11 cellular contexts compared by ENCODE assay signal in genomic region chr10:13877154-13877909, GRCh38.
A peak's percentile ranks its signal among the peaks of the same experiment; 100 is the strongest.
DNase-seq lines count a peak whose midpoint lies in the region; ATAC-seq and TF ChIP-seq lines count a peak whose summit lies in the region.
"Had no signal": no experiment of that assay in that cellular context is flagged by ENCODE, and none has a peak within 500 bp of the region (broad histone marks: within the 10 kb centered on the region; RNA-seq: fewer than 3 reads in every experiment).

No MANE protein-coding gene starts in this region.

- no peaks in the 10 kb centered on the region for H3K79me2 ChIP-seq in smooth muscle cell (ENCODE audit: low read depth)

- no peaks in the 10 kb centered on the region for H4K20me1 ChIP-seq in smooth muscle cell (ENCODE audit: low read depth)

- peaks cover 55% of the 10 kb centered on the region for H3K4me1 Mint-ChIP-seq in chondrocyte (ENCODE audit: low read depth)
- no peaks in the 10 kb centered on the region for H3K4me1 Mint-ChIP-seq in activated CD8-positive, alpha-beta memory T cell treated with anti-CD3 and anti-CD28 coated beads, Interleukin-2, amount 10 ng/mL, durations not matched to agents 7 days and 5 days

- CTCF ChIA-PET in activated CD8-positive, alpha-beta memory T cell treated with anti-CD3 and anti-CD28 coated beads, Interleukin-2, amount 10 ng/mL, durations not matched to agents 7 days and 5 days (lab: Charles Lee) = no interaction called here

- DNase-seq in chondrocyte (ENCODE audit: low spot score) = no peak
- DNase-seq in hepatic stellate cell (ENCODE audit: low spot score) = peak; percentile 73
- peak; percentile 77 to 84 for DNase-seq in psoas muscle
- no peak for DNase-seq in BE2C
- DNase-seq in NCI-H187 treated with DMSO at 0.1 percent for 48 hours (lab: John Stamatoyannopoulos, UW) = no peak
- DNase-seq in activated CD8-positive, alpha-beta memory T cell treated with anti-CD3 and anti-CD28 coated beads, Interleukin-2, amount 10 ng/mL, durations not matched to agents 7 days and 5 days = no peak
- DNase-seq in smooth muscle cell (lab: John Stamatoyannopoulos, UW; ENCODE audit: unreplicated experiment) = no peak
- DNase-seq: activated T-cell treated with anti-CD3 and anti-CD28 coated beads for 4 hours, SJCRH30 had no signal

- H3K4me3 ChIP-seq in psoas muscle (no peak overlapping the region), BE2C (ENCODE audit: low read depth, low read length) (no peak overlapping the region), smooth muscle cell (no peak overlapping the region)
- H3K4me3 ChIP-seq: SJCRH30 had no signal

- intact Hi-C loops in psoas muscle (cut with DNase I) = no loop called here

- H3K36me3 Mint-ChIP-seq in chondrocyte (ENCODE audit: low read depth) = peaks cover 2% of the 10 kb centered on the region
- no peaks in the 10 kb centered on the region for H3K36me3 Mint-ChIP-seq in activated CD8-positive, alpha-beta memory T cell treated with anti-CD3 and anti-CD28 coated beads, Interleukin-2, amount 10 ng/mL, durations not matched to agents 7 days and 5 days

- H3K27ac Mint-ChIP-seq in chondrocyte (ENCODE audit: unreplicated experiment) = peak overlapping the region; percentile 78
- H3K27ac Mint-ChIP-seq in activated CD8-positive, alpha-beta memory T cell treated with anti-CD3 and anti-CD28 coated beads, Interleukin-2, amount 10 ng/mL, durations not matched to agents 7 days and 5 days = no peak overlapping the region

- no peaks in the 10 kb centered on the region for H3K9me3 ChIP-seq in psoas muscle
- no peaks in the 10 kb centered on the region for H3K9me3 ChIP-seq in BE2C
- no peaks in the 10 kb centered on the region for H3K9me3 ChIP-seq in smooth muscle cell (replicated peaks; ENCODE audit: low read depth)
- H3K9me3 ChIP-seq: SJCRH30 had no signal

- H3F3A ChIP-seq in smooth muscle cell (ENCODE audit: low read depth) = no peaks in the 10 kb centered on the region

- peak in 3 of 4 donors; percentile 42 to 73 (median 50) for ATAC-seq in psoas muscle
- no peak for ATAC-seq in activated CD8-positive, alpha-beta memory T cell treated with anti-CD3 and anti-CD28 coated beads, Interleukin-2, amount 10 ng/mL, durations not matched to agents 7 days and 5 days

- H3K27me3 ChIP-seq in psoas muscle (ENCODE audit: insufficient read depth in 3 of 3, low read length in 2 of 3) = peaks cover 0 to 2% (median 0%) of the 10 kb centered on the region in 3 donors
- no peaks in the 10 kb centered on the region; the same call in 1 of the 2 replicates for H3K27me3 ChIP-seq in BE2C
- H3K27me3 ChIP-seq in smooth muscle cell (ENCODE audit: low read depth) = peaks cover 6% of the 10 kb centered on the region
- H3K27me3 ChIP-seq: SJCRH30 had no signal

- H3K27ac ChIP-seq in C4-2B = peak overlapping the region; percentile 30; the same call in 1 of the 2 replicates
- no peak overlapping the region for H3K27ac ChIP-seq in psoas muscle
- H3K27ac ChIP-seq in smooth muscle cell (ENCODE audit: low read depth) = no peak overlapping the region
- H3K27ac ChIP-seq: epithelial cell of prostate, SJCRH30 had no signal

- H3K36me3 ChIP-seq in psoas muscle (ENCODE audit: insufficient read depth in 1 of 2, low read depth in 1 of 2) (no peaks in the 10 kb centered on the region), BE2C (no peaks in the 10 kb centered on the region), smooth muscle cell (ENCODE audit: low read depth) (no peaks in the 10 kb centered on the region)
- H3K36me3 ChIP-seq: SJCRH30 had no signal

- no peak overlapping the region for H3K4me2 ChIP-seq in smooth muscle cell

- WGBS in psoas muscle, 3 donors = 24 to 41% (median 24%) methylated on average over 11 of the region's 11 CpGs
- WGBS in smooth muscle cell (ENCODE audit: low lambda C conversion rate) = 82% methylated on average over 11 of the region's 11 CpGs

- no peaks in the 10 kb centered on the region for H3K9me3 Mint-ChIP-seq in chondrocyte (ENCODE audit: low read depth)
- no peaks in the 10 kb centered on the region for H3K9me3 Mint-ChIP-seq in activated CD8-positive, alpha-beta memory T cell treated with anti-CD3 and anti-CD28 coated beads, Interleukin-2, amount 10 ng/mL, durations not matched to agents 7 days and 5 days (ENCODE audit: low read depth)

- H3K4me1 ChIP-seq in psoas muscle (no peaks in the 10 kb centered on the region), BE2C (no peaks in the 10 kb centered on the region), smooth muscle cell (ENCODE audit: low read depth) (peaks cover 8% of the 10 kb centered on the region)

- no peaks in the 10 kb centered on the region for H3K27me3 Mint-ChIP-seq in chondrocyte (ENCODE audit: low read depth)
- H3K27me3 Mint-ChIP-seq in activated CD8-positive, alpha-beta memory T cell treated with anti-CD3 and anti-CD28 coated beads, Interleukin-2, amount 10 ng/mL, durations not matched to agents 7 days and 5 days = peaks cover 7% of the 10 kb centered on the region

- no peak overlapping the region for H2AFZ ChIP-seq in smooth muscle cell (ENCODE audit: low read depth)

- TF ChIP-seq CTCF in C4-2B (conservative IDR thresholded peaks at IDR 0.05) (no peak), chondrocyte (IDR thresholded peaks at IDR 0.05) (no peak), psoas muscle (IDR thresholded peaks at IDR 0.05) (no peak), BE2C (IDR thresholded peaks at IDR 0.05; ENCODE audit: low read depth, low read length) (no peak), smooth muscle cell (IDR thresholded peaks at IDR 0.05; ENCODE audit: borderline replicate concordance, insufficient read depth, poor library complexity, severe bottlenecking) (no peak)

- no peak overlapping the region for H3K4me3 Mint-ChIP-seq in chondrocyte (ENCODE audit: unreplicated experiment)
- no peak overlapping the region for H3K4me3 Mint-ChIP-seq in activated CD8-positive, alpha-beta memory T cell treated with anti-CD3 and anti-CD28 coated beads, Interleukin-2, amount 10 ng/mL, durations not matched to agents 7 days and 5 days

- no peak overlapping the region for H3K9ac ChIP-seq in smooth muscle cell (ENCODE audit: low read depth)

Comparison
In these comparisons a context has a peak if more than half of its experiments do, and no peak if none do; other contexts are left out.
1. DNase-seq: peak in hepatic stellate cell (single experiment) and psoas muscle (2 of 2); none in chondrocyte (single experiment), BE2C (single experiment), NCI-H187 treated with DMSO at 0.1 percent for 48 hours (single experiment), activated CD8-positive, alpha-beta memory T cell treated with anti-CD3 and anti-CD28 coated beads, Interleukin-2, amount 10 ng/mL, durations not matched to agents 7 days and 5 days (single experiment) and smooth muscle cell (single experiment).